Comparison of ENCODE assay signal across 8 cellular contexts in the genomic region with DNA sequence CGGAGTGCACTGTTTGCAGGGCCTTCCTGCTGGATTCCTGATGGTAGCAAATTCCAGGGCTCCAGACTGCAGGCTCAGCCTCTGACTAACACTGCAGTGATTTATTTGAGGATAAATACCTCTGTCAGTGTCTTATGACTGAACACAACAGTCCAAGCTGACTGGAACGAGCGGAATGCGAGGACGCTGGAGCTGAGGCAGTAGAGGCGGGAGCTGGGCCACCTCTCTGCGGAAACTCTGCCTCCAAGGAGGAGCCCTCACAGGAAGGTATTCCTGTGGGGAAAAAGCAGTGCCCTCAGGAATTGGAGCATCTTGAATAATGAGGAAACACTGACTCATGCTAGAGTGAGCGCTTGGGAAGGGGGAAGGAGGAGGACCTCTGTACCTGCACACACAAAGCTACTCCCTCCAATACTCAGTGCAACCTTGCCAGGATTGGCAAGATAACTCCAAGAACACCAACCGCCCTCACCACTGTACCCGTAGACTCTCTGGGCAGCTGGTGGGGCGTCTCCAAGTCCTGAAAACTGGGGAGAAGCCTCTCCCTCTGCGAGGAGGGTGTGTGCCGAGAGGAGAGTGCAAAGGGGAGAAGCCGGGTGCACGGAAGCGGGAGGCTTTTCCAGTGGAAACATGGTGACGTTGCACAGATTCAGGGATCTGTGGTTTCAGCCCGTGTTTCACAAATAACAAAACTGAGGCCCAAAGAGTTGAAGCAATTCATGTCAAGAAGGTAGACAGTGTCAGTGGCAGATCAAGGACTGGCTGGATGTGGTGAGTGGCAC. TPM values are rescaled to one million over a fixed set of nuclear protein-coding genes. Genes with fewer than 3 reads are reported as not detected.
A peak's percentile ranks its signal among the peaks of the same experiment; 100 is the strongest.
DNase-seq lines count a peak whose midpoint lies in the region; ATAC-seq and TF ChIP-seq lines count a peak whose summit lies in the region.

No MANE protein-coding gene starts in this region.

- H3K27me3 ChIP-seq in Panc1 (ENCODE audit: control insufficient read depth, insufficient read depth, low read length) (no peaks in the 10 kb centered on the region), mucosa of rectum (ENCODE audit: control insufficient read depth in 2 of 2, insufficient read depth in 2 of 2, low read length in 2 of 2) (no peaks in the 10 kb centered on the region)

- ATAC-seq in Panc1 (peak; percentile 87), GM18909 (IDR thresholded peaks at IDR 0.05; ENCODE audit: poor library complexity, unreplicated experiment) (no peak)

- no TSS peak for BruUV-seq in Panc1 (replicated peaks; lab: Mats Ljungman, UMichigan)

- no peaks in the 10 kb centered on the region for H3K9me3 Mint-ChIP-seq in immature natural killer cell

- peaks cover 54 to 88% of the 10 kb centered on the region in 2 donors for H3K4me1 Mint-ChIP-seq in immature natural killer cell

- H3K9ac ChIP-seq in mucosa of rectum (ENCODE audit: low read depth in 1 of 2, low read length in 2 of 2), result peak overlapping the region in 1 of 2 donors; percentile 1

- no peak overlapping the region for H3K4me3 Mint-ChIP-seq in immature natural killer cell

- peak overlapping the region in 2 of 6 donors; percentile 49 to 52 for H3K27ac Mint-ChIP-seq in immature natural killer cell

- H3K9me3 ChIP-seq in Panc1 (ENCODE audit: control insufficient read depth, insufficient read depth, low read depth, low read length) (no peaks in the 10 kb centered on the region), mucosa of rectum (ENCODE audit: control insufficient read depth in 2 of 2, low read length in 2 of 2) (no peaks in the 10 kb centered on the region)

- in situ Hi-C loops in Panc1 (cut with HindIII; ENCODE audit: low pct_unique_long_range_greater_than_20kb, low sequenced_read_pairs), result no loop called here

- peaks cover 0 to 3% (median 0%) of the 10 kb centered on the region in 3 donors for H3K27me3 Mint-ChIP-seq in immature natural killer cell (ENCODE audit: low read depth in 3 of 3)

- H3K4me3 ChIP-seq in AG10803 (ENCODE audit: low read length) (peak overlapping the region; percentile 9; the same call in 1 of the 2 replicates), Panc1 (ENCODE audit: low read depth in 2 of 2, low read length in 2 of 2) (peak overlapping the region in 1 of 2 experiments; percentile 41; a peak in 2 of 4 replicates), epithelial cell of esophagus (ENCODE audit: low read length) (no peak overlapping the region), mucosa of rectum (ENCODE audit: low read length in 2 of 2) (no peak overlapping the region)

- DNase-seq in AG10803 (ENCODE audit: low read depth), result peak; percentile 100
- peak; percentile 96 for DNase-seq in Panc1 (ENCODE audit: low read depth, low spot score)
- peak; percentile 99 for DNase-seq in epithelial cell of esophagus (ENCODE audit: low read depth)
- no peak for DNase-seq in OCI-M1 (lab: John Stamatoyannopoulos, UW)
- no peak for DNase-seq in immature natural killer cell
- DNase-seq in NCI-H1694 treated with DMSO at 0.1 percent for 48 hours (lab: John Stamatoyannopoulos, UW), result no peak

- peak overlapping the region; percentile 97 for H3K27ac ChIP-seq in Panc1 (ENCODE audit: low read length)
- H3K27ac ChIP-seq in mucosa of rectum (ENCODE audit: low read depth in 2 of 2, low read length in 2 of 2), result peak overlapping the region; percentile 18 to 38

- CTCF ChIA-PET in Panc1 (lab: Charles Lee), result interaction anchor here (0.5 kb wide), 1 partner anchor 41 kb away, joined by 7 read pairs; no protein-coding TSS in a partner anchor

- TF ChIP-seq CTCF in AG10803 (conservative IDR thresholded peaks at IDR 0.05; ENCODE audit: low read length) (peak; percentile 31; the same call in 1 of the 2 replicates), Panc1 (IDR thresholded peaks at IDR 0.05) (no peak), epithelial cell of esophagus (IDR thresholded peaks at IDR 0.05; ENCODE audit: insufficient read depth, low read depth, low read length, missing control alignments) (no peak)

- H3K4me1 ChIP-seq in Panc1 (ENCODE audit: control insufficient read depth, insufficient read depth, low read length) (peaks cover 55% of the 10 kb centered on the region), mucosa of rectum (ENCODE audit: control insufficient read depth in 2 of 2, insufficient read depth in 2 of 2, low read length in 2 of 2) (peaks cover 3 to 4% of the 10 kb centered on the region in 2 donors)

- intact Hi-C loops in Panc1 (cut with micrococcal nuclease; ENCODE audit: unreplicated experiment), result loop anchor here (2.0 to 10.0 kb wide), 2 partner anchors 42 to 46 kb away; a partner anchor contains a TSS

- peaks cover 4 to 15% (median 10%) of the 10 kb centered on the region in 3 donors for H3K36me3 Mint-ChIP-seq in immature natural killer cell

- peaks cover 2% of the 10 kb centered on the region for H3K36me3 ChIP-seq in Panc1 (ENCODE audit: control insufficient read depth, insufficient read depth, low read length)
- peaks cover 14 to 15% of the 10 kb centered on the region in 2 donors for H3K36me3 ChIP-seq in mucosa of rectum (ENCODE audit: control insufficient read depth in 2 of 2, insufficient read depth in 2 of 2, low read length in 2 of 2)

- POLR2A ChIA-PET in Panc1 (lab: Charles Lee), result interaction anchor here (0.5 to 1.0 kb wide), 6 partner anchors 10 to 149 kb away, joined by 3 to 15 read pairs (median 4); no protein-coding TSS in a partner anchor

RNA-seq across cellular contexts. Expression of a gene that starts 43.0 kb away (rescaled TPM):
- total RNA-seq in Panc1 (2021; ENCODE audit: unreplicated experiment), result 66.0 TPM
- polyA plus RNA-seq in Panc1 (2012; ENCODE audit: insufficient read length), result 61.2 TPM
- polyA plus RNA-seq in immature natural killer cell, result 10 to 100 TPM; 11.9 to 44.4 (median 25.6) TPM

Comparison
In these comparisons a context has a peak if more than half of its experiments do, and no peak if none do; other contexts are left out.
1. DNase-seq: peak in AG10803 (single experiment), Panc1 (single experiment) and epithelial cell of esophagus (single experiment); none in OCI-M1 (single experiment), immature natural killer cell (0 of 3) and NCI-H1694 treated with DMSO at 0.1 percent for 48 hours (single experiment).